In the genomic region with DNA sequence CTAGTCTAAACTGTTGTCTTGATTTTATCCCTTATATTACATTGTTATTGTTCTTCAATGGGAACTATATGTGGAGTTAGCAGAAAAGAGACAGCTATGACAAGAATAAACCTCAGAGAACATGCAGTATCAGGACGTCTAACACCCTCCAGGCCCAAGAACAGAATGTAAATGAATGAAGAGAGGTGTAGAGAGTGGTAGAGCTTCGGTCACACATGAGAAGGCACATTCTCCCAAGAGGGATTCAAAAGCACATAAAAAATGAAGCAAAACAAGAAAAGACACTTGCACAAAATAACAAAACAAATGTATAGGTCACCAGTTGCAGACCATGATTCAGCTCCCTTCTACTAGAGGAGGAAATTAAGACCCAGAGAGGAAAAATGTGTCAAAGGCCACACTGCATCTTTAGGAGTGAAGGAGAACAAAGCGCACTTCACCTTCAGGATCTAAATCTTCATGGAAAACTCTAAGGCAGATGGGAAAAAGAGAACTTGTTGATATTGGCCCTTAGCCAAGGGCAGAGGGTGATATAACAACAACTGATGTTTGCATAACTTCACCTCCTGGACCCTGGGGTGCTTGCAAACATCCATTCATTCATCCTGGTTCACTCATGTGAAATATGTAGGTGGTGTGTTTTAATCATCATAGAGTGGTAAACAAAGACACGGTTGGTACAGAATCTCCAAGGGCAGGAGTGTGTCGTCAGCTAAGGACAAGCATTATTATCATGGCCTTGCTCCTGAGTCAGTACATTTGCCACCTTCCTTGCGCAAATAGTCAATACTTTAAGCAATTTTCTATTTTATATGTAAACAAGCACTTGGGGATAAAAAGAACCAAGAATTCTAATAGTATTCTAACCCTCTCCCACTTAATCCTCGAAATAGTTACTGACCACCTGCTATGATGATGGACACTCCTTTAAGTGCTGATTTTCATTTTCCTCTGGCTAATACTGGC, we compare ENCODE assay signal across 8 cellular contexts. TPM values are rescaled to one million over a fixed set of nuclear protein-coding genes. Genes with fewer than 3 reads are reported as not detected.
DNase-seq lines count a peak whose midpoint lies in the region; ATAC-seq and TF ChIP-seq lines count a peak whose summit lies in the region.

No MANE protein-coding gene starts in this region.

- peaks cover 3% of the 10 kb centered on the region for H3K9me3 Mint-ChIP-seq in Calu3 (ENCODE audit: low read depth, unreplicated experiment)
- no peaks in the 10 kb centered on the region for H3K9me3 Mint-ChIP-seq in dendritic cell treated with granulocyte-macrophage colony-stimulating factor and Interleukin-4, amounts not matched to agents 40 ng/mL and 50 ng/mL, for 4 days
- no peaks in the 10 kb centered on the region for H3K9me3 Mint-ChIP-seq in activated T-cell treated with anti-CD3 and anti-CD28 coated beads, Interleukin-2, amount 50 U/mL, for 72 hours

- WGBS in ovary, 3 donors = 45 to 57% (median 52%) methylated on average over 7 of the region's 7 CpGs

- H3K27me3 ChIP-seq in ovary = no peaks in the 10 kb centered on the region

- no peaks in the 10 kb centered on the region for H3K36me3 ChIP-seq in ovary

- H3K9me3 ChIP-seq in ovary = no peaks in the 10 kb centered on the region

- H3K4me1 Mint-ChIP-seq in Calu3 (ENCODE audit: low read depth, unreplicated experiment) = peaks cover 24% of the 10 kb centered on the region
- peaks cover 13% of the 10 kb centered on the region for H3K4me1 Mint-ChIP-seq in dendritic cell treated with granulocyte-macrophage colony-stimulating factor and Interleukin-4, amounts not matched to agents 40 ng/mL and 50 ng/mL, for 4 days (ENCODE audit: low read depth)
- H3K4me1 Mint-ChIP-seq in activated T-cell treated with anti-CD3 and anti-CD28 coated beads, Interleukin-2, amount 50 U/mL, for 72 hours (ENCODE audit: low read depth) = peaks cover 22% of the 10 kb centered on the region

- TF ChIP-seq EP300 in ovary (IDR thresholded peaks at IDR 0.05) = no peak

- peaks cover 3% of the 10 kb centered on the region for H3K4me1 ChIP-seq in ovary (ENCODE audit: insufficient read depth)

- peak overlapping the region; percentile 35 for H3K4me3 Mint-ChIP-seq in Calu3 (ENCODE audit: low read depth, unreplicated experiment)
- H3K4me3 Mint-ChIP-seq in dendritic cell treated with granulocyte-macrophage colony-stimulating factor and Interleukin-4, amounts not matched to agents 40 ng/mL and 50 ng/mL, for 4 days = no peak overlapping the region
- no peak overlapping the region for H3K4me3 Mint-ChIP-seq in activated T-cell treated with anti-CD3 and anti-CD28 coated beads, Interleukin-2, amount 50 U/mL, for 72 hours

- DNase-seq in Calu3 = peak; percentile 66
- peak; percentile 6 for DNase-seq in H4 (ENCODE audit: low spot score)
- DNase-seq in NCI-H1417 treated with DMSO at 0.1 percent for 48 hours (lab: John Stamatoyannopoulos, UW) = peak; percentile 53
- no peak for DNase-seq in HUDEP-2 (lab: John Stamatoyannopoulos, UW; ENCODE audit: unreplicated experiment in 76 of 76)
- DNase-seq in activated T-cell treated with anti-CD3 and anti-CD28 coated beads, Interleukin-2, amount 50 U/mL, for 72 hours = no peak
- no peak for DNase-seq in ovary
- no peak for DNase-seq in NCI-H446 treated with DMSO at 0.1 percent for 48 hours (lab: John Stamatoyannopoulos, UW)

- ATAC-seq in activated T-cell treated with anti-CD3 and anti-CD28 coated beads, Interleukin-2, amount 50 U/mL, for 72 hours (replicated peaks in 1 of 2) = no peak

- TF ChIP-seq CTCF in Calu3 (IDR thresholded peaks at IDR 0.05; ENCODE audit: unreplicated experiment) (no peak), ovary (IDR thresholded peaks at IDR 0.05) (no peak)

- BruUV-seq in Calu3 (replicated peaks; lab: Mats Ljungman, UMichigan) = no TSS peak

- TF ChIP-seq POLR2A in ovary (IDR thresholded peaks at IDR 0.05) = no peak

- H3K4me3 ChIP-seq in ovary = no peak overlapping the region

- H3K27me3 Mint-ChIP-seq in Calu3 (ENCODE audit: unreplicated experiment) = no peaks in the 10 kb centered on the region
- H3K27me3 Mint-ChIP-seq in dendritic cell treated with granulocyte-macrophage colony-stimulating factor and Interleukin-4, amounts not matched to agents 40 ng/mL and 50 ng/mL, for 4 days = no peaks in the 10 kb centered on the region
- no peaks in the 10 kb centered on the region for H3K27me3 Mint-ChIP-seq in activated T-cell treated with anti-CD3 and anti-CD28 coated beads, Interleukin-2, amount 50 U/mL, for 72 hours (ENCODE audit: low read depth)

- intact Hi-C loops in Calu3 (cut with micrococcal nuclease; ENCODE audit: unreplicated experiment) = no loop called here
- intact Hi-C loops in dendritic cell treated with granulocyte-macrophage colony-stimulating factor and Interleukin-4, amounts not matched to agents 40 ng/mL and 50 ng/mL, for 4 days (cut with micrococcal nuclease) = no loop called here
- intact Hi-C loops in ovary (cut with DNase I) = no loop called here

- no peaks in the 10 kb centered on the region for H3K36me3 Mint-ChIP-seq in Calu3 (ENCODE audit: insufficient read depth, unreplicated experiment)
- no peaks in the 10 kb centered on the region for H3K36me3 Mint-ChIP-seq in dendritic cell treated with granulocyte-macrophage colony-stimulating factor and Interleukin-4, amounts not matched to agents 40 ng/mL and 50 ng/mL, for 4 days (ENCODE audit: low read depth)
- H3K36me3 Mint-ChIP-seq in activated T-cell treated with anti-CD3 and anti-CD28 coated beads, Interleukin-2, amount 50 U/mL, for 72 hours (ENCODE audit: insufficient read depth in 2 of 2) = no peaks in the 10 kb centered on the region

- H3K27ac Mint-ChIP-seq in Calu3 (ENCODE audit: unreplicated experiment) = peak overlapping the region; percentile 91
- H3K27ac Mint-ChIP-seq in dendritic cell treated with granulocyte-macrophage colony-stimulating factor and Interleukin-4, amounts not matched to agents 40 ng/mL and 50 ng/mL, for 4 days = peak overlapping the region; percentile 33
- no peak overlapping the region for H3K27ac Mint-ChIP-seq in activated T-cell treated with anti-CD3 and anti-CD28 coated beads, Interleukin-2, amount 50 U/mL, for 72 hours

- CTCF ChIA-PET in Calu3 (lab: Charles Lee) = interaction anchor here (0.5 to 0.9 kb wide), 3 partner anchors 14 to 323 kb away, joined by 3 to 6 read pairs (median 4); no protein-coding TSS in a partner anchor

- H3K27ac ChIP-seq in ovary = no peak overlapping the region

RNA-seq across cellular contexts. Expression of a gene that starts 8.8 kb away (rescaled TPM):
- 1.7 and 2.3 TPM in 2 replicates for total RNA-seq in Calu3 (2022)
- total RNA-seq in H4 (2014; rRNA removed; shearing (Covaris generic)) = 1.8 and 1.9 TPM in 2 replicates
- under 1 TPM; 0.09 to 0.36 TPM for total RNA-seq in activated T-cell treated with anti-CD3 and anti-CD28 coated beads, Interleukin-2, amount 50 U/mL, for 72 hours
- 10 to 100 TPM in 1 of 7 donors, 1 to 10 TPM in 5, under 1 TPM in 1; 0.91 to 33.4 (median 1.6) TPM for total RNA-seq in ovary
- polyA plus RNA-seq in ovary = under 1 TPM; 0.41 to 0.92 TPM

Comparison
In these comparisons a context has a peak if more than half of its experiments do, and no peak if none do; other contexts are left out.
1. DNase-seq: peak in Calu3 (single experiment), H4 (single experiment) and NCI-H1417 treated with DMSO at 0.1 percent for 48 hours (single experiment); none in HUDEP-2 (0 of 76), activated T-cell treated with anti-CD3 and anti-CD28 coated beads, Interleukin-2, amount 50 U/mL, for 72 hours (0 of 2), ovary (0 of 5) and NCI-H446 treated with DMSO at 0.1 percent for 48 hours (single experiment).